Comparison of ENCODE assay signal across 23 cellular contexts in the genomic region with DNA sequence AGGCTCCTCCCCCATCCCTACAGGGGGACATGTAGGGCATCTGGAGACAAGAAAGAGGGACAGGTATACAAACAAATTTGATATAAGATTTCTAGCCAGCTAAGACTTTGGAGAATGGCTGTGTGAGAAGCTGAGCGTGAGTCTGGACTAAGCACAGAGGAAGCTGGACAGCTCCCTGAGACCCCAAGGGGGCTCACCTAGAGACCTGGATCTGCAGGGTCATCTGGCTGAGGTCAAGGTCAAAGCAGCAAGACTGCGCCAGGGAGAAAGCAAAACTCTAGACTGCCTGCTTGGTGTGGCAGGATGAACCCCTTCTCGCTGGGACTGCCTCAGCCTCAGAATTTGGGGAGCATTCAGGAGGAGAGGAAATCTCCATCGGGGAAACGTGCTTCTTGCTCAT. TPM values are rescaled to one million over a fixed set of nuclear protein-coding genes. Genes with fewer than 3 reads are reported as not detected.
A peak's percentile ranks its signal among the peaks of the same experiment; 100 is the strongest.
DNase-seq lines count a peak whose midpoint lies in the region; ATAC-seq and TF ChIP-seq lines count a peak whose summit lies in the region.
"Had no signal": no experiment of that assay in that cellular context is flagged by ENCODE, and none has a peak within 500 bp of the region (broad histone marks: within the 10 kb centered on the region; RNA-seq: fewer than 3 reads in every experiment).

No MANE protein-coding gene starts in this region.

- intact Hi-C loops in dorsolateral prefrontal cortex (cut with DNase I) = no loop called here

- H3K27ac ChIP-seq in SK-N-SH (ENCODE audit: low read depth in 2 of 2, low read length in 1 of 2) = no peak overlapping the region
- H3K27ac ChIP-seq in dorsolateral prefrontal cortex = peak overlapping the region in 44 of 59 donors; percentile 18 to 94 (median 84)
- no peak overlapping the region for H3K27ac ChIP-seq in neural progenitor cell
- H3K27ac ChIP-seq: 22Rv1, KMS-11, Peyer's patch had no signal

- H3K27me3 ChIP-seq in SK-N-SH (ENCODE audit: insufficient read depth) (no peaks in the 10 kb centered on the region), dorsolateral prefrontal cortex (no peaks in the 10 kb centered on the region), neural progenitor cell (peaks cover 30% of the 10 kb centered on the region)
- H3K27me3 ChIP-seq: Peyer's patch had no signal

- peaks cover 16 to 26% of the 10 kb centered on the region in 2 experiments for H3K4me1 ChIP-seq in SK-N-SH (ENCODE audit: control insufficient read depth in 1 of 2, insufficient read depth in 2 of 2, low read depth in 1 of 2, low read length in 1 of 2)
- H3K4me1 ChIP-seq in neural progenitor cell = peaks cover 39% of the 10 kb centered on the region
- H3K4me1 ChIP-seq: BE2C, Peyer's patch had no signal

- no peaks in the 10 kb centered on the region for H3F3A ChIP-seq in SK-N-SH (replicated peaks; ENCODE audit: insufficient read depth)
- H3F3A ChIP-seq in neural progenitor cell (ENCODE audit: low read depth) = peaks cover 19% of the 10 kb centered on the region

- no peak for DNase-seq in SK-N-SH
- no peak for DNase-seq in dorsolateral prefrontal cortex
- peak; percentile 33 for DNase-seq in neural progenitor cell (ENCODE audit: low spot score)
- no peak for DNase-seq in NCI-H1694 (lab: John Stamatoyannopoulos, UW)
- no peak for DNase-seq in NCI-H345 (lab: John Stamatoyannopoulos, UW)
- no peak for DNase-seq in AG20443 (ENCODE audit: low spot score)
- DNase-seq: BE2C; CD4-positive, CD25-positive, alpha-beta regulatory T cell; DMS153; DND-41; H7; NCI-H1048; NCI-H1417; NCI-H1694 treated with DMSO at 0.1 percent for 48 hours; NCI-H2081; NCI-H2227 treated with DMSO at 0.1 percent for 48 hours; NCI-H510A; NCI-H69; Peyer's patch; SHP77 treated with DMSO at 0.1 percent for 48 hours had no signal

- no peaks in the 10 kb centered on the region for H3K36me3 Mint-ChIP-seq in neural progenitor cell
- H3K36me3 Mint-ChIP-seq: CD4-positive, CD25-positive, alpha-beta regulatory T cell had no signal

- no peak overlapping the region for H3K4me2 ChIP-seq in SK-N-SH
- H3K4me2 ChIP-seq in neural progenitor cell = peak overlapping the region; percentile 73
- H3K4me2 ChIP-seq: KMS-11 had no signal

- TF ChIP-seq EP300 in SK-N-SH (IDR thresholded peaks at IDR 0.05; ENCODE audit: borderline replicate concordance in 1 of 2, low read depth in 1 of 2, low read length in 1 of 2) = no peak

- ATAC-seq in SK-N-SH treated with all-trans-retinoic acid at 6 μM for 48 hours = no peak; the same call in 2 of the 3 replicates

- H2AFZ ChIP-seq in SK-N-SH (ENCODE audit: low read depth) = no peak overlapping the region
- no peak overlapping the region for H2AFZ ChIP-seq in neural progenitor cell (replicated peaks)

- H3K4me1 Mint-ChIP-seq in neural progenitor cell = peaks cover 41% of the 10 kb centered on the region

- CTCF ChIA-PET in SK-N-SH (lab: Yijun Ruan, JAX) = interaction anchor here (0.9 to 2.1 kb wide), 9 partner anchors 8 to 139 kb away, joined by 3 to 8 read pairs (median 4); partner anchors contain the start of gene GSN

- H4K20me1 ChIP-seq in SK-N-SH (ENCODE audit: insufficient read depth) (no peaks in the 10 kb centered on the region), neural progenitor cell (ENCODE audit: low read depth) (no peaks in the 10 kb centered on the region)

- no peaks in the 10 kb centered on the region for H3K9me3 Mint-ChIP-seq in neural progenitor cell
- H3K9me3 Mint-ChIP-seq: CD4-positive, CD25-positive, alpha-beta regulatory T cell had no signal

- H3K9me2 ChIP-seq in SK-N-SH = no peaks in the 10 kb centered on the region

- H3K27ac Mint-ChIP-seq in neural progenitor cell = no peak overlapping the region
- H3K27ac Mint-ChIP-seq: CD4-positive, CD25-positive, alpha-beta regulatory T cell had no signal

- no peak overlapping the region for H3K4me3 ChIP-seq in SK-N-SH (ENCODE audit: low read depth in 2 of 2, low read length in 1 of 2)
- peak overlapping the region in 1 of 59 donors; percentile 8 for H3K4me3 ChIP-seq in dorsolateral prefrontal cortex
- no peak overlapping the region for H3K4me3 ChIP-seq in neural progenitor cell
- H3K4me3 ChIP-seq: Peyer's patch had no signal

- peaks cover 16% of the 10 kb centered on the region for H3K27me3 Mint-ChIP-seq in neural progenitor cell (ENCODE audit: insufficient read depth, low read depth)
- H3K27me3 Mint-ChIP-seq: CD4-positive, CD25-positive, alpha-beta regulatory T cell had no signal

- H3K36me3 ChIP-seq in SK-N-SH (replicated peaks in 1 of 2; ENCODE audit: control insufficient read depth in 1 of 2, insufficient read depth in 2 of 2, low read length in 1 of 2) (no peaks in the 10 kb centered on the region), neural progenitor cell (no peaks in the 10 kb centered on the region)
- H3K36me3 ChIP-seq: BE2C, Peyer's patch had no signal

- TF ChIP-seq CTCF in SK-N-SH (IDR thresholded peaks at IDR 0.05) (no peak), dorsolateral prefrontal cortex (IDR thresholded peaks at IDR 0.05 in 54 of 56, conservative IDR thresholded peaks at IDR 0.05 in 2 of 56; ENCODE audit: low read depth in 1 of 56, partially characterized antibody in 56 of 56) (no peak), neural progenitor cell (IDR thresholded peaks at IDR 0.05) (no peak)

- H3K79me2 ChIP-seq in SK-N-SH (ENCODE audit: insufficient read depth) = no peaks in the 10 kb centered on the region
- H3K79me2 ChIP-seq in neural progenitor cell (ENCODE audit: low read depth) = no peaks in the 10 kb centered on the region

- no peak for TF ChIP-seq RAD21 in SK-N-SH (IDR thresholded peaks at IDR 0.05; ENCODE audit: low read length)

- H3K4me3 Mint-ChIP-seq in neural progenitor cell = no peak overlapping the region
- H3K4me3 Mint-ChIP-seq: CD4-positive, CD25-positive, alpha-beta regulatory T cell had no signal

- H3K9ac ChIP-seq in SK-N-SH (no peak overlapping the region), neural progenitor cell (no peak overlapping the region)
- H3K9ac ChIP-seq: KMS-11 had no signal

- 96% methylated on average over 5 of the region's 5 CpGs for WGBS in SK-N-SH (ENCODE audit: low lambda C conversion rate)

- no peaks in the 10 kb centered on the region for H3K9me3 ChIP-seq in SK-N-SH
- no peaks in the 10 kb centered on the region for H3K9me3 ChIP-seq in neural progenitor cell (ENCODE audit: low read depth)
- H3K9me3 ChIP-seq: Peyer's patch had no signal

- POLR2A ChIA-PET in SK-N-SH (lab: Yijun Ruan, JAX) = no interaction called here

TF ChIP-seq in SK-N-SH, 30 proteins besides CTCF, POLR2A, EP300 and RAD21 (continues in another document):
- no peak for TF ChIP-seq RCOR1 (IDR thresholded peaks at IDR 0.05; ENCODE audit: low read length)
- TF ChIP-seq, protein P1, sequence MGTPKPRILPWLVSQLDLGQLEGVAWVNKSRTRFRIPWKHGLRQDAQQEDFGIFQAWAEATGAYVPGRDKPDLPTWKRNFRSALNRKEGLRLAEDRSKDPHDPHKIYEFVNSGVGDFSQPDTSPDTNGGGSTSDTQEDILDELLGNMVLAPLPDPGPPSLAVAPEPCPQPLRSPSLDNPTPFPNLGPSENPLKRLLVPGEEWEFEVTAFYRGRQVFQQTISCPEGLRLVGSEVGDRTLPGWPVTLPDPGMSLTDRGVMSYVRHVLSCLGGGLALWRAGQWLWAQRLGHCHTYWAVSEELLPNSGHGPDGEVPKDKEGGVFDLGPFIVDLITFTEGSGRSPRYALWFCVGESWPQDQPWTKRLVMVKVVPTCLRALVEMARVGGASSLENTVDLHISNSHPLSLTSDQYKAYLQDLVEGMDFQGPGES (IDR thresholded peaks at IDR 0.05; ENCODE audit: low read depth, low read length) = no peak
- no peak for TF ChIP-seq GABPA (IDR thresholded peaks at IDR 0.05; ENCODE audit: low read depth)
- TF ChIP-seq MXI1 (IDR thresholded peaks at IDR 0.05; ENCODE audit: low read depth, low read length) = no peak
- TF ChIP-seq YY1 (IDR thresholded peaks at IDR 0.05; ENCODE audit: low read depth) = no peak
- TF ChIP-seq GATA2 (CRISPR knock-in tag; IDR thresholded peaks at IDR 0.05) = no peak

TF ChIP-seq in SK-N-SH treated with all-trans-retinoic acid at 6 μM for 48 hours, 23 proteins besides CTCF, POLR2A, EP300 and RAD21:
- no peak for TF ChIP-seq ESRRG (CRISPR knock-in tag; IDR thresholded peaks at IDR 0.05)
- TF ChIP-seq ZNF70 (CRISPR knock-in tag; IDR thresholded peaks at IDR 0.05) = no peak
- TF ChIP-seq OSR1 (CRISPR knock-in tag; IDR thresholded peaks at IDR 0.05) = no peak
- TF ChIP-seq ZNF565 (CRISPR knock-in tag; conservative IDR thresholded peaks at IDR 0.05; ENCODE audit: low read depth) = no peak

RNA-seq across cellular contexts. Expression of gene GSN, which starts 8.0 kb away (rescaled TPM):
- 168 and 172 TPM in 2 replicates for polyA plus RNA-seq in SK-N-SH (2012; rRNA removed)
- 82.7 and 123 TPM in 2 replicates for polyA plus RNA-seq in SK-N-SH (2012; cell fraction: cytosol; rRNA removed)
- 205 and 218 TPM in 2 replicates for polyA plus RNA-seq in SK-N-SH (2012; cell fraction: nucleus; rRNA removed)
- 100 to 1,000 TPM in 119 of 120 experiments, 10 to 100 TPM in 1; 88.2 to 740 (median 233) TPM for total RNA-seq in dorsolateral prefrontal cortex
- 72.1 and 114 TPM in 2 replicates for total RNA-seq in neural progenitor cell (ENCODE audit: low replicate concordance)

RNA-seq across cellular contexts. Expression of gene RAB14, which starts 58.3 kb away (rescaled TPM):
- polyA plus RNA-seq in SK-N-SH (2012; rRNA removed) = 12.9 and 17.4 TPM in 2 replicates
- 28.6 and 33.1 TPM in 2 replicates for polyA plus RNA-seq in SK-N-SH (2012; cell fraction: cytosol; rRNA removed)
- polyA plus RNA-seq in SK-N-SH (2012; cell fraction: nucleus; rRNA removed) = 8.8 and 19.2 TPM in 2 replicates
- total RNA-seq in dorsolateral prefrontal cortex (100 to 1,000 TPM in 55 of 120 experiments, 10 to 100 TPM in 65; 57.6 to 139 (median 99.3) TPM), neural progenitor cell (ENCODE audit: low replicate concordance) (23.8 and 35.9 TPM in 2 replicates)

Comparison
In these comparisons a context has a peak if more than half of its experiments do, and no peak if none do; other contexts are left out.
1. H3K27ac ChIP-seq: peak in dorsolateral prefrontal cortex (44 of 59); none in SK-N-SH (0 of 2) and neural progenitor cell (single experiment).